ENCODE assay signal across 1 cellular context in genomic region chr3:112460519-112460918, GRCh38.
TF ChIP-seq lines count a peak whose summit lies in the region.

No MANE protein-coding gene starts in this region.

TF ChIP-seq in GM12878, 131 proteins besides CTCF, POLR2A, EP300 and RAD21 (continued from another document and continues in another):
- TF ChIP-seq BCLAF1 (IDR thresholded peaks at IDR 0.05): no peak
- TF ChIP-seq CEBPB (IDR thresholded peaks at IDR 0.05; ENCODE audit: borderline replicate concordance in 1 of 2, low read depth in 2 of 2, low read length in 2 of 2): peak in 1 of 2 experiments; percentile 69; a peak in 1 of 4 replicates
- no peak for TF ChIP-seq ZBTB11 (CRISPR knock-in tag; IDR thresholded peaks at IDR 0.05)
- TF ChIP-seq KDM1A (IDR thresholded peaks at IDR 0.05; ENCODE audit: borderline replicate concordance): no peak
- TF ChIP-seq POLR2AphosphoS2 (IDR thresholded peaks at IDR 0.05; ENCODE audit: low read depth, low read length): no peak
- TF ChIP-seq CHD4 (IDR thresholded peaks at IDR 0.05): no peak
- peak; percentile 68; the same call in 1 of the 2 replicates for TF ChIP-seq BCL11A (IDR thresholded peaks at IDR 0.05; ENCODE audit: low read depth, low read length)
- TF ChIP-seq SMC3 (IDR thresholded peaks at IDR 0.05; ENCODE audit: borderline replicate concordance, low read length): no peak; the same call in 1 of the 2 replicates
- TF ChIP-seq MEF2A (IDR thresholded peaks at IDR 0.05; ENCODE audit: insufficient read depth, low read depth, low read length): peak; percentile 100
- no peak for TF ChIP-seq RELA (IDR thresholded peaks at IDR 0.05; ENCODE audit: borderline replicate concordance, partially characterized antibody)
- no peak for TF ChIP-seq HCFC1 (IDR thresholded peaks at IDR 0.05; ENCODE audit: low read length)
- no peak; the same call in 1 of the 2 replicates for TF ChIP-seq RAD51 (IDR thresholded peaks at IDR 0.05)
- TF ChIP-seq ELK1 (IDR thresholded peaks at IDR 0.05; ENCODE audit: low read depth, low read length): no peak; the same call in 1 of the 2 replicates
- no peak for TF ChIP-seq POU2F2 (IDR thresholded peaks at IDR 0.05; ENCODE audit: borderline replicate concordance, low read depth, low read length)
- no peak for TF ChIP-seq SREBF1 (IDR thresholded peaks at IDR 0.05; ENCODE audit: low read length)
- peak; percentile 27; the same call in 1 of the 2 replicates for TF ChIP-seq MLLT1 (IDR thresholded peaks at IDR 0.05)
- TF ChIP-seq KAT2A (conservative IDR thresholded peaks at IDR 0.05; ENCODE audit: control insufficient read depth, low read depth, low read length): no peak
- no peak; the same call in 1 of the 2 replicates for TF ChIP-seq RB1 (IDR thresholded peaks at IDR 0.05; ENCODE audit: borderline replicate concordance)
- peak; percentile 66; the same call in 1 of the 2 replicates for TF ChIP-seq GABPA (IDR thresholded peaks at IDR 0.05; ENCODE audit: low read depth)
- TF ChIP-seq YBX1 (IDR thresholded peaks at IDR 0.05): no peak
- TF ChIP-seq RELB (IDR thresholded peaks at IDR 0.05; ENCODE audit: low read depth): peak; percentile 84
- TF ChIP-seq EGR1 (IDR thresholded peaks at IDR 0.05; ENCODE audit: borderline replicate concordance in 1 of 2, low read depth in 2 of 2, low read length in 2 of 2): no peak
- no peak for TF ChIP-seq RBBP5 (conservative IDR thresholded peaks at IDR 0.05)
- TF ChIP-seq BCL3 (IDR thresholded peaks at IDR 0.05; ENCODE audit: borderline replicate concordance, insufficient read depth, low read depth, low read length, poor library complexity, severe bottlenecking): peak; percentile 94
- TF ChIP-seq GATAD2B (conservative IDR thresholded peaks at IDR 0.05; ENCODE audit: low read depth): peak; percentile 80
- TF ChIP-seq CREB1 (IDR thresholded peaks at IDR 0.05; ENCODE audit: low read depth): peak; percentile 41; the same call in 1 of the 2 replicates
- peak; percentile 96 for TF ChIP-seq MTA2 (IDR thresholded peaks at IDR 0.05; ENCODE audit: low read depth)
- TF ChIP-seq MTA3 (IDR thresholded peaks at IDR 0.05; ENCODE audit: borderline replicate concordance, low read length): peak; percentile 99
- no peak for TF ChIP-seq BRCA1 (IDR thresholded peaks at IDR 0.05; ENCODE audit: low read depth, low read length)
- TF ChIP-seq BACH1 (IDR thresholded peaks at IDR 0.05; ENCODE audit: borderline replicate concordance): no peak
- TF ChIP-seq ETV6 (conservative IDR thresholded peaks at IDR 0.05 in 1 of 2, IDR thresholded peaks at IDR 0.05 in 1 of 2; ENCODE audit: borderline replicate concordance in 1 of 2, low read depth in 1 of 2): peak in 1 of 2 experiments; percentile 66; a peak in 1 of 4 replicates
- no peak for TF ChIP-seq SIN3A (IDR thresholded peaks at IDR 0.05; ENCODE audit: low read depth, low read length)
- no peak for TF ChIP-seq CBX3 (IDR thresholded peaks at IDR 0.05; ENCODE audit: borderline replicate concordance, low read depth)
- peak; percentile 31; the same call in 1 of the 2 replicates for TF ChIP-seq ZBTB33 (IDR thresholded peaks at IDR 0.05)
- no peak for TF ChIP-seq HDAC2 (IDR thresholded peaks at IDR 0.05)
- TF ChIP-seq BHLHE40 (IDR thresholded peaks at IDR 0.05; ENCODE audit: borderline replicate concordance in 1 of 2, low read depth in 2 of 2, low read length in 1 of 2): peak; percentile 89 to 93
- TF ChIP-seq NRF1 (conservative IDR thresholded peaks at IDR 0.05; ENCODE audit: low read depth, low read length): no peak
- peak; percentile 88 for TF ChIP-seq TCF7 (IDR thresholded peaks at IDR 0.05; ENCODE audit: borderline replicate concordance)
- no peak for TF ChIP-seq SREBF2 (IDR thresholded peaks at IDR 0.05; ENCODE audit: low read length)
- TF ChIP-seq RCOR1 (conservative IDR thresholded peaks at IDR 0.05; ENCODE audit: low read depth, low read length): no peak
- no peak for TF ChIP-seq PAX8 (IDR thresholded peaks at IDR 0.05)
- peak; percentile 93 for TF ChIP-seq CREM (IDR thresholded peaks at IDR 0.05; ENCODE audit: low read depth)
- TF ChIP-seq NR2C1 (IDR thresholded peaks at IDR 0.05): no peak
- no peak for TF ChIP-seq USF1 (IDR thresholded peaks at IDR 0.05; ENCODE audit: borderline replicate concordance, extremely low read length, insufficient read depth, low read depth, low read length)
- TF ChIP-seq MEF2B (IDR thresholded peaks at IDR 0.05; ENCODE audit: partially characterized antibody, poor library complexity, severe bottlenecking): peak; percentile 99
- TF ChIP-seq ASH2L (IDR thresholded peaks at IDR 0.05; ENCODE audit: borderline replicate concordance, low read depth): no peak
- TF ChIP-seq MAX (IDR thresholded peaks at IDR 0.05; ENCODE audit: low read depth, low read length): no peak
- no peak for TF ChIP-seq NFXL1 (IDR thresholded peaks at IDR 0.05; ENCODE audit: borderline replicate concordance)
- TF ChIP-seq E4F1 (IDR thresholded peaks at IDR 0.05; ENCODE audit: borderline replicate concordance, partially characterized antibody): no peak
